13 cellular contexts compared by ENCODE assay signal in genomic region chr16:88347656-88348376, GRCh38. TPM values are rescaled to one million over a fixed set of nuclear protein-coding genes. Genes with fewer than 3 reads are reported as not detected.
DNase-seq lines count a peak whose midpoint lies in the region; ATAC-seq and TF ChIP-seq lines count a peak whose summit lies in the region.
"Had no signal": no experiment of that assay in that cellular context is flagged by ENCODE, and none has a peak within 500 bp of the region (broad histone marks: within the 10 kb centered on the region; RNA-seq: fewer than 3 reads in every experiment).

No MANE protein-coding gene starts in this region.

- H3K27ac ChIP-seq in BLaER1, result peak overlapping the region; percentile 45
- H3K27ac ChIP-seq in endodermal cell (ENCODE audit: low read depth, low read length), result no peak overlapping the region
- H3K27ac ChIP-seq: parathyroid adenoma had no signal

- H3K9ac ChIP-seq in BLaER1 (no peak overlapping the region), endodermal cell (ENCODE audit: extremely low read depth, low read length, poor library complexity, severe bottlenecking) (no peak overlapping the region)
- H3K9ac ChIP-seq: parathyroid adenoma had no signal

- H3K4me2 ChIP-seq in BLaER1, result peak overlapping the region; percentile 81

- H3K9me3 ChIP-seq in BLaER1, result no peaks in the 10 kb centered on the region
- no peaks in the 10 kb centered on the region for H3K9me3 ChIP-seq in endodermal cell (ENCODE audit: control insufficient read depth, low read length)

- WGBS in endodermal cell (ENCODE audit: insufficient coverage in 1 of 2, insufficient read length in 1 of 2), 2 experiments, result 94% methylated on average over 12 to 21 of the region's 21 CpGs

- ATAC-seq in GM18502 (IDR thresholded peaks at IDR 0.05; ENCODE audit: poor library complexity, unreplicated experiment), result no peak

- H4K20me1 ChIP-seq in BLaER1, result no peaks in the 10 kb centered on the region

- H3K27me3 ChIP-seq in BLaER1 (no peaks in the 10 kb centered on the region), endodermal cell (ENCODE audit: control insufficient read depth, insufficient read depth, low read length, poor library complexity, severe bottlenecking) (no peaks in the 10 kb centered on the region)

- H3K4me1 ChIP-seq in BLaER1 (peaks cover 42% of the 10 kb centered on the region), endodermal cell (ENCODE audit: control insufficient read depth, insufficient read depth, low read length) (no peaks in the 10 kb centered on the region)
- H3K4me1 ChIP-seq: parathyroid adenoma had no signal

- no peaks in the 10 kb centered on the region for H3K36me3 Mint-ChIP-seq in T-helper 2 cell treated with Interferon-gamma antibody and Interleukin-4, amounts not matched to agents 5 μg/mL and 100 μg/mL, for 36 hours (ENCODE audit: low read depth)
- no peaks in the 10 kb centered on the region for H3K36me3 Mint-ChIP-seq in endodermal cell (ENCODE audit: low read depth)

- POLR2A ChIA-PET in GM10248 (lab: Yijun Ruan, JAX), result no interaction called here

- no peaks in the 10 kb centered on the region for H3K27me3 Mint-ChIP-seq in T-helper 2 cell treated with Interferon-gamma antibody and Interleukin-4, amounts not matched to agents 5 μg/mL and 100 μg/mL, for 36 hours (ENCODE audit: low read depth)
- H3K27me3 Mint-ChIP-seq in endodermal cell (ENCODE audit: insufficient read depth), result no peaks in the 10 kb centered on the region

- CTCF ChIA-PET in GM10248 (lab: Yijun Ruan, JAX), result interaction anchor here (1.3 kb wide), 1 partner anchor 88 kb away, joined by 3 read pairs; no protein-coding TSS in a partner anchor

- peaks cover 3% of the 10 kb centered on the region for H3K4me1 Mint-ChIP-seq in T-helper 2 cell treated with Interferon-gamma antibody and Interleukin-4, amounts not matched to agents 5 μg/mL and 100 μg/mL, for 36 hours (ENCODE audit: low read depth)
- no peaks in the 10 kb centered on the region for H3K4me1 Mint-ChIP-seq in endodermal cell

- TF ChIP-seq CTCF in GM10248 (IDR thresholded peaks at IDR 0.05; ENCODE audit: control extremely low read depth, extremely low read depth, low read depth, missing control alignments) (no peak), endodermal cell (conservative IDR thresholded peaks at IDR 0.05) (no peak)

- H3K27ac Mint-ChIP-seq in T-helper 2 cell treated with Interferon-gamma antibody and Interleukin-4, amounts not matched to agents 5 μg/mL and 100 μg/mL, for 36 hours, result peak overlapping the region; percentile 56
- H3K27ac Mint-ChIP-seq in endodermal cell, result peak overlapping the region; percentile 76

- DNase-seq in GM10248 (ENCODE audit: extremely low spot score) (peak; percentile 63), endodermal cell (no peak), RKO (ENCODE audit: low spot score) (no peak), COLO829 (ENCODE audit: low spot score) (no peak), NCI-H2107 (lab: John Stamatoyannopoulos, UW) (no peak)
- no peak for DNase-seq in T-helper 2 cell treated with Interferon-gamma antibody and Interleukin-4, amounts not matched to agents 5 μg/mL and 100 μg/mL, for 36 hours (ENCODE audit: low spot score)
- DNase-seq: COR-L47, hypothalamus, NCI-H1694 had no signal

- no peak overlapping the region for H3K4me3 Mint-ChIP-seq in T-helper 2 cell treated with Interferon-gamma antibody and Interleukin-4, amounts not matched to agents 5 μg/mL and 100 μg/mL, for 36 hours
- no peak overlapping the region for H3K4me3 Mint-ChIP-seq in endodermal cell

- peak overlapping the region; percentile 8; the same call in 1 of the 2 replicates for H3K4me3 ChIP-seq in BLaER1
- H3K4me3 ChIP-seq in endodermal cell (ENCODE audit: low read length), result no peak overlapping the region
- H3K4me3 ChIP-seq: lung had no signal

- H3K9me3 Mint-ChIP-seq in T-helper 2 cell treated with Interferon-gamma antibody and Interleukin-4, amounts not matched to agents 5 μg/mL and 100 μg/mL, for 36 hours, result peaks cover 6% of the 10 kb centered on the region
- H3K9me3 Mint-ChIP-seq in endodermal cell, result peaks cover 7% of the 10 kb centered on the region

- H3K36me3 ChIP-seq in BLaER1, result no peaks in the 10 kb centered on the region
- no peaks in the 10 kb centered on the region for H3K36me3 ChIP-seq in endodermal cell (ENCODE audit: control insufficient read depth, insufficient read depth, low read length)

RNA-seq across cellular contexts. Expression of gene ZNF469, which starts 34.9 kb away (rescaled TPM):
- 1 to 10 TPM in 1 of 2 donors, under 1 TPM in 1; 0.68 to 4.7 TPM for total RNA-seq in endodermal cell
- polyA plus RNA-seq in endodermal cell (2013, experiment 1 of 2), result 0.53 TPM
- polyA plus RNA-seq in endodermal cell (2013, experiment 2 of 2), result 0.46 TPM
